16 cellular contexts compared by ENCODE assay signal in genomic region chr10:79350407-79351154, GRCh38. TPM values are rescaled to one million over a fixed set of nuclear protein-coding genes. Genes with fewer than 3 reads are reported as not detected.
DNase-seq lines count a peak whose midpoint lies in the region; TF ChIP-seq lines count a peak whose summit lies in the region.
"Had no signal": no experiment of that assay in that cellular context is flagged by ENCODE, and none has a peak within 500 bp of the region (broad histone marks: within the 10 kb centered on the region; RNA-seq: fewer than 3 reads in every experiment).

No MANE protein-coding gene starts in this region.

- POLR2A ChIA-PET in activated CD4-positive, alpha-beta memory T cell treated with anti-CD3 and anti-CD28 coated beads, Interleukin-2, amount 10 ng/mL, durations not matched to agents 7 days and 5 days (lab: Charles Lee): interaction anchor here (9.2 kb wide), 1 partner anchor 31 kb away, joined by 192 read pairs; no protein-coding TSS in a partner anchor
- POLR2A ChIA-PET in activated CD4-positive, alpha-beta memory T cell treated with anti-CD3 and anti-CD28 coated beads for 36 hours (lab: Charles Lee): interaction anchor here (0.5 to 0.8 kb wide), 3 partner anchors 10 to 32 kb away, joined by 3 to 4 read pairs (median 3); no protein-coding TSS in a partner anchor

- no peaks in the 10 kb centered on the region for H3K9me3 Mint-ChIP-seq in activated CD4-positive, alpha-beta memory T cell treated with anti-CD3 and anti-CD28 coated beads, Interleukin-2, amount 10 ng/mL, durations not matched to agents 7 days and 5 days
- no peaks in the 10 kb centered on the region for H3K9me3 Mint-ChIP-seq in activated CD4-positive, alpha-beta memory T cell treated with anti-CD3 and anti-CD28 coated beads for 36 hours
- no peaks in the 10 kb centered on the region for H3K9me3 Mint-ChIP-seq in activated T-helper 2 cell treated with anti-CD3 and anti-CD28 coated beads, Interferon-gamma antibody, Interleukin-2, Interleukin-4, amounts not matched to agents 10 μg/mL and 5 μg/mL and 100 μg/mL, durations not matched to agents 14 hours and 24 hours and 36 hours
- H3K9me3 Mint-ChIP-seq: type B pancreatic cell had no signal

- H3K4me1 Mint-ChIP-seq in activated CD4-positive, alpha-beta memory T cell treated with anti-CD3 and anti-CD28 coated beads, Interleukin-2, amount 10 ng/mL, durations not matched to agents 7 days and 5 days: peaks cover 74% of the 10 kb centered on the region
- peaks cover 42% of the 10 kb centered on the region for H3K4me1 Mint-ChIP-seq in activated CD4-positive, alpha-beta memory T cell treated with anti-CD3 and anti-CD28 coated beads for 36 hours (ENCODE audit: low read depth)
- H3K4me1 Mint-ChIP-seq in activated T-helper 2 cell treated with anti-CD3 and anti-CD28 coated beads, Interferon-gamma antibody, Interleukin-2, Interleukin-4, amounts not matched to agents 10 μg/mL and 5 μg/mL and 100 μg/mL, durations not matched to agents 14 hours and 24 hours and 36 hours (ENCODE audit: low read depth): peaks cover 41% of the 10 kb centered on the region

- no peaks in the 10 kb centered on the region for H3K27me3 Mint-ChIP-seq in activated CD4-positive, alpha-beta memory T cell treated with anti-CD3 and anti-CD28 coated beads, Interleukin-2, amount 10 ng/mL, durations not matched to agents 7 days and 5 days
- no peaks in the 10 kb centered on the region for H3K27me3 Mint-ChIP-seq in activated CD4-positive, alpha-beta memory T cell treated with anti-CD3 and anti-CD28 coated beads for 36 hours
- no peaks in the 10 kb centered on the region for H3K27me3 Mint-ChIP-seq in activated T-helper 2 cell treated with anti-CD3 and anti-CD28 coated beads, Interferon-gamma antibody, Interleukin-2, Interleukin-4, amounts not matched to agents 10 μg/mL and 5 μg/mL and 100 μg/mL, durations not matched to agents 14 hours and 24 hours and 36 hours (ENCODE audit: low read depth)
- H3K27me3 Mint-ChIP-seq: type B pancreatic cell had no signal

- peaks cover 72% of the 10 kb centered on the region for H3K36me3 Mint-ChIP-seq in activated CD4-positive, alpha-beta memory T cell treated with anti-CD3 and anti-CD28 coated beads, Interleukin-2, amount 10 ng/mL, durations not matched to agents 7 days and 5 days (ENCODE audit: low read depth)
- peaks cover 70% of the 10 kb centered on the region for H3K36me3 Mint-ChIP-seq in activated CD4-positive, alpha-beta memory T cell treated with anti-CD3 and anti-CD28 coated beads for 36 hours
- H3K36me3 Mint-ChIP-seq in activated T-helper 2 cell treated with anti-CD3 and anti-CD28 coated beads, Interferon-gamma antibody, Interleukin-2, Interleukin-4, amounts not matched to agents 10 μg/mL and 5 μg/mL and 100 μg/mL, durations not matched to agents 14 hours and 24 hours and 36 hours (ENCODE audit: low read depth): peaks cover 75% of the 10 kb centered on the region

- no peak overlapping the region for H3K4me3 Mint-ChIP-seq in activated CD4-positive, alpha-beta memory T cell treated with anti-CD3 and anti-CD28 coated beads, Interleukin-2, amount 10 ng/mL, durations not matched to agents 7 days and 5 days
- H3K4me3 Mint-ChIP-seq in activated CD4-positive, alpha-beta memory T cell treated with anti-CD3 and anti-CD28 coated beads for 36 hours: no peak overlapping the region
- peak overlapping the region; percentile 93 for H3K4me3 Mint-ChIP-seq in activated T-helper 2 cell treated with anti-CD3 and anti-CD28 coated beads, Interferon-gamma antibody, Interleukin-2, Interleukin-4, amounts not matched to agents 10 μg/mL and 5 μg/mL and 100 μg/mL, durations not matched to agents 14 hours and 24 hours and 36 hours (ENCODE audit: low read depth)

- CTCF ChIA-PET in activated CD4-positive, alpha-beta memory T cell treated with anti-CD3 and anti-CD28 coated beads, Interleukin-2, amount 10 ng/mL, durations not matched to agents 7 days and 5 days (lab: Charles Lee): interaction anchor here (0.8 to 1.8 kb wide), 2 partner anchors 23 to 24 kb away, joined by 3 to 7 read pairs; no protein-coding TSS in a partner anchor
- CTCF ChIA-PET in activated CD4-positive, alpha-beta memory T cell treated with anti-CD3 and anti-CD28 coated beads for 36 hours (lab: Charles Lee): no interaction called here

- H3K27ac Mint-ChIP-seq in activated CD4-positive, alpha-beta memory T cell treated with anti-CD3 and anti-CD28 coated beads, Interleukin-2, amount 10 ng/mL, durations not matched to agents 7 days and 5 days: peak overlapping the region; percentile 88
- no peak overlapping the region for H3K27ac Mint-ChIP-seq in activated CD4-positive, alpha-beta memory T cell treated with anti-CD3 and anti-CD28 coated beads for 36 hours
- H3K27ac Mint-ChIP-seq in activated T-helper 2 cell treated with anti-CD3 and anti-CD28 coated beads, Interferon-gamma antibody, Interleukin-2, Interleukin-4, amounts not matched to agents 10 μg/mL and 5 μg/mL and 100 μg/mL, durations not matched to agents 14 hours and 24 hours and 36 hours: no peak overlapping the region

- intact Hi-C loops in activated CD4-positive, alpha-beta memory T cell treated with anti-CD3 and anti-CD28 coated beads for 36 hours (cut with micrococcal nuclease): no loop called here
- intact Hi-C loops in activated T-helper 2 cell treated with anti-CD3 and anti-CD28 coated beads, Interferon-gamma antibody, Interleukin-2, Interleukin-4, amounts not matched to agents 10 μg/mL and 5 μg/mL and 100 μg/mL, durations not matched to agents 14 hours and 24 hours and 36 hours (cut with micrococcal nuclease): no loop called here

- TF ChIP-seq CTCF in GM13976 (IDR thresholded peaks at IDR 0.05; ENCODE audit: borderline replicate concordance, control extremely low read depth, extremely low read depth, insufficient read depth, missing control alignments): no peak

- in situ Hi-C loops in GM13976 (cut with MboI; ENCODE audit: low sequenced_read_pairs, unreplicated experiment): no loop called here

- DNase-seq in activated CD4-positive, alpha-beta memory T cell treated with anti-CD3 and anti-CD28 coated beads, Interleukin-2, amount 10 ng/mL, durations not matched to agents 7 days and 5 days: peak; percentile 15
- no peak for DNase-seq in activated CD4-positive, alpha-beta memory T cell treated with anti-CD3 and anti-CD28 coated beads for 36 hours
- DNase-seq in GM13976 (ENCODE audit: low spot score) (peak; percentile 9), mucosa of gallbladder (ENCODE audit: low spot score) (peak; percentile 7), HK-2 (ENCODE audit: unreplicated experiment) (no peak), inferior parietal cortex (ENCODE audit: extremely low spot score) (no peak)
- DNase-seq in activated T-helper 2 cell treated with anti-CD3 and anti-CD28 coated beads, Interferon-gamma antibody, Interleukin-2, Interleukin-4, amounts not matched to agents 10 μg/mL and 5 μg/mL and 100 μg/mL, durations not matched to agents 14 hours and 24 hours and 36 hours (ENCODE audit: low spot score): no peak
- no peak for DNase-seq in stimulated activated CD4-positive, alpha-beta T cell treated with anti-CD3 and anti-CD28 coated beads, Interleukin-15, amount 100 ng/mL, for 24 hours
- DNase-seq: DMS79; effector memory CD4-positive, alpha-beta T cell; midbrain; NCI-H1048; NCI-H69; ovary; stimulated activated CD4-positive, alpha-beta T cell treated with anti-CD3 and anti-CD28 coated beads, Interleukin-4, amount 100 ng/mL, for 4 hours had no signal

RNA-seq across cellular contexts. Expression of gene PPIF, which starts 3.3 kb away (rescaled TPM):
- 10 to 100 TPM; 80.7 to 88.4 TPM for total RNA-seq in activated CD4-positive, alpha-beta memory T cell treated with anti-CD3 and anti-CD28 coated beads, Interleukin-2, amount 10 ng/mL, durations not matched to agents 7 days and 5 days
- 10 to 100 TPM; 87.2 to 94.0 TPM for total RNA-seq in activated CD4-positive, alpha-beta memory T cell treated with anti-CD3 and anti-CD28 coated beads for 36 hours
- 119 and 120 TPM in 2 replicates for total RNA-seq in activated T-helper 2 cell treated with anti-CD3 and anti-CD28 coated beads, Interferon-gamma antibody, Interleukin-2, Interleukin-4, amounts not matched to agents 10 μg/mL and 5 μg/mL and 100 μg/mL, durations not matched to agents 14 hours and 24 hours and 36 hours
- 49.4 TPM for total RNA-seq in mucosa of gallbladder

Comparison
In these comparisons a context has a peak if more than half of its experiments do, and no peak if none do; other contexts are left out.
1. DNase-seq: peak in activated CD4-positive, alpha-beta memory T cell treated with anti-CD3 and anti-CD28 coated beads, Interleukin-2, amount 10 ng/mL, durations not matched to agents 7 days and 5 days (single experiment), GM13976 (single experiment) and mucosa of gallbladder (single experiment); none in activated CD4-positive, alpha-beta memory T cell treated with anti-CD3 and anti-CD28 coated beads for 36 hours (single experiment), activated T-helper 2 cell treated with anti-CD3 and anti-CD28 coated beads, Interferon-gamma antibody, Interleukin-2, Interleukin-4, amounts not matched to agents 10 μg/mL and 5 μg/mL and 100 μg/mL, durations not matched to agents 14 hours and 24 hours and 36 hours (single experiment), HK-2 (single experiment), inferior parietal cortex (single experiment) and stimulated activated CD4-positive, alpha-beta T cell treated with anti-CD3 and anti-CD28 coated beads, Interleukin-15, amount 100 ng/mL, for 24 hours (single experiment).